In the genomic region with DNA sequence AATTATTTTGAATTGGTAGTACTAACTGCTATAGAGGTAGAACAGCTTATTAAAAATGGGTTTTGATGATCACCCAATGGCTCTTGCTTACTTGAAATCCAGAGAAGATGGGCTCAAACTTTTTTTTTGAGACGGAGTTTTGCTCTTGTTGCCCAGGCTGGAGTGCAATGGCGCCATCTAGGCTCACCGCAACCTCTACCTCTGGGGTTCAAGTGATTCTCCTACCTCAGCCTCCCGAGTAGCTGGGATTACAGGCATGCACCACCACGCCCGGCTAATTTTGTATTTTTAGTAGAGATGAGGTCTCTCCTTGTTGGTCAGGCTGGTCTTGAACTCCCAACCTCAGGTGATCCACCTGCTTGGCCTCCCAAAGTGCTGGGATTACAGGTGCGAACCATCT, we compare ENCODE assay signal across 8 cellular contexts. TPM values are rescaled to one million over a fixed set of nuclear protein-coding genes. Genes with fewer than 3 reads are reported as not detected.
"Had no signal": no experiment of that assay in that cellular context is flagged by ENCODE, and none has a peak within 500 bp of the region (broad histone marks: within the 10 kb centered on the region; RNA-seq: fewer than 3 reads in every experiment).

No MANE protein-coding gene starts in this region.

RNA-seq across cellular contexts. Expression of a gene that starts 33.1 kb away (rescaled TPM):
- total RNA-seq: ascending aorta, dermis blood vessel endothelial cell, esophagus mucosa, frontal cortex, pulmonary artery endothelial cell, skeletal muscle tissue, urinary bladder had no signal
- polyA plus RNA-seq: immature natural killer cell had no signal
